Comparison of ENCODE assay signal across 11 cellular contexts in the genomic region with DNA sequence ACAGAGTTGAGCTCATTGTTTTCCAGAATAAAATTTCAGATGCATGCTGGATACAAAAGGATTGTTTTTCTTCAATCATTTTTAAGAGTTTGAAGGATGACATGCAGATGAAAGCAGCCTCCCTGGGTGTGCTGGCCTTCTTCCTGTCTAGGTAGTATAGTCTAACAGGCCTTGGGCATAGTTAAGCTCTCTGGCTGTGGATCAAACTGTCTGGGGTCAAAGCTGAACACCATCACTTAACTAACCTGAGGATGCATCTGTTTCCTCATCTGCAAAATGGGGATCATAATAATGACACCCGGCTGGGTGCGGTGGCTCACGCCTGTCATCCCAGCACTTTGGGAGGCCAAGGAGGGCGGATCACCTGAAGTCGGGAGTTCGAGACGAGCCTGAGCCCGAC. TPM values are rescaled to one million over a fixed set of nuclear protein-coding genes. Genes with fewer than 3 reads are reported as not detected.
DNase-seq lines count a peak whose midpoint lies in the region; ATAC-seq and TF ChIP-seq lines count a peak whose summit lies in the region.
"Had no signal": no experiment of that assay in that cellular context is flagged by ENCODE, and none has a peak within 500 bp of the region (broad histone marks: within the 10 kb centered on the region; RNA-seq: fewer than 3 reads in every experiment).

No MANE protein-coding gene starts in this region.

- DNase-seq in left ventricle myocardium inferior (no peak), left cardiac atrium (no peak), lower lobe of right lung (no peak), vagina (ENCODE audit: extremely low spot score in 2 of 2) (no peak), inferior parietal cortex (ENCODE audit: extremely low spot score) (no peak), NCI-H748 (lab: John Stamatoyannopoulos, UW; ENCODE audit: unreplicated experiment) (no peak)
- DNase-seq: activated CD4-positive, alpha-beta memory T cell treated with anti-CD3 and anti-CD28 coated beads for 36 hours; effector memory CD8-positive, alpha-beta T cell; NCI-H1930 had no signal

- no peaks in the 10 kb centered on the region for H3K27me3 ChIP-seq in left ventricle myocardium inferior (ENCODE audit: low read depth)
- H3K27me3 ChIP-seq in lower lobe of right lung (ENCODE audit: low read depth) = no peaks in the 10 kb centered on the region
- H3K27me3 ChIP-seq in vagina = no peaks in the 10 kb centered on the region

- TF ChIP-seq CTCF in left ventricle myocardium inferior (IDR thresholded peaks at IDR 0.05; ENCODE audit: borderline replicate concordance) (no peak), lower lobe of right lung (IDR thresholded peaks at IDR 0.05) (no peak), vagina (IDR thresholded peaks at IDR 0.05) (no peak)

- H3K4me3 ChIP-seq in left ventricle myocardium inferior = no peak overlapping the region
- H3K4me3 ChIP-seq in lower lobe of right lung = no peak overlapping the region
- H3K4me3 ChIP-seq in vagina = no peak overlapping the region
- H3K4me3 ChIP-seq: thoracic aorta had no signal

- H3K9me3 ChIP-seq in left ventricle myocardium inferior (replicated peaks) = no peaks in the 10 kb centered on the region
- no peaks in the 10 kb centered on the region for H3K9me3 ChIP-seq in lower lobe of right lung
- H3K9me3 ChIP-seq in vagina = no peaks in the 10 kb centered on the region
- H3K9me3 ChIP-seq: thoracic aorta had no signal

- TF ChIP-seq POLR2A in vagina (IDR thresholded peaks at IDR 0.05) = no peak

- intact Hi-C loops in left ventricle myocardium inferior (cut with micrococcal nuclease) (no loop called here), left cardiac atrium (cut with DNase I) (no loop called here), lower lobe of right lung (cut with DNase I) (no loop called here), vagina (cut with DNase I) (no loop called here)

- H3K4me1 ChIP-seq in left ventricle myocardium inferior (peaks cover 52% of the 10 kb centered on the region), lower lobe of right lung (peaks cover 34% of the 10 kb centered on the region), vagina (peaks cover 20% of the 10 kb centered on the region)

- ATAC-seq in left cardiac atrium = no peak
- no peak for ATAC-seq in lower lobe of right lung
- ATAC-seq: effector memory CD8-positive, alpha-beta T cell had no signal

- no peaks in the 10 kb centered on the region for H3K36me3 ChIP-seq in left ventricle myocardium inferior
- no peaks in the 10 kb centered on the region for H3K36me3 ChIP-seq in lower lobe of right lung
- no peaks in the 10 kb centered on the region for H3K36me3 ChIP-seq in vagina
- H3K36me3 ChIP-seq: thoracic aorta had no signal

- H3K27ac ChIP-seq in left ventricle myocardium inferior (replicated peaks) (peak overlapping the region; percentile 84), lower lobe of right lung (peak overlapping the region; percentile 60), vagina (peak overlapping the region; percentile 63)

RNA-seq across cellular contexts. Expression of a gene that starts 6.0 kb away (rescaled TPM):
- total RNA-seq in left ventricle myocardium inferior (25.1 TPM), left cardiac atrium (10 to 100 TPM; 23.1 to 38.9 TPM), lower lobe of right lung (48.5 TPM), vagina (36.1 TPM)
- total RNA-seq: activated CD4-positive, alpha-beta memory T cell treated with anti-CD3 and anti-CD28 coated beads for 36 hours had no signal

RNA-seq across cellular contexts. Expression of a gene that starts 9.4 kb away (rescaled TPM):
- total RNA-seq in left ventricle myocardium inferior (not detected), left cardiac atrium (not detected), lower lobe of right lung (19.1 TPM), vagina (2.2 TPM)
- total RNA-seq: activated CD4-positive, alpha-beta memory T cell treated with anti-CD3 and anti-CD28 coated beads for 36 hours; pulmonary artery endothelial cell; thoracic aorta had no signal

RNA-seq across cellular contexts. Expression of a gene that starts 25.0 kb away (rescaled TPM):
- total RNA-seq in left ventricle myocardium inferior (not detected), left cardiac atrium (under 1 TPM; 0.41 to 0.65 TPM), lower lobe of right lung (197 TPM), vagina (1.2 TPM)
- total RNA-seq: pulmonary artery endothelial cell had no signal

RNA-seq across cellular contexts. Expression of a gene that starts 42.9 kb away (rescaled TPM):
- total RNA-seq in left ventricle myocardium inferior (0.82 TPM), left cardiac atrium (under 1 TPM; 0.44 to 0.65 TPM), lower lobe of right lung (0.65 TPM), vagina (not detected)
- total RNA-seq: activated CD4-positive, alpha-beta memory T cell treated with anti-CD3 and anti-CD28 coated beads for 36 hours; pulmonary artery endothelial cell; thoracic aorta had no signal

Comparison
In these comparisons a context has a peak if more than half of its experiments do, and no peak if none do; other contexts are left out.
1. RNA of a gene that starts 25.0 kb away (total RNA-seq): 197 TPM in lower lobe of right lung (single experiment); 1.2 TPM in vagina (single experiment), 0.41 to 0.65 TPM in left cardiac atrium and not detected in left ventricle myocardium inferior (single experiment); every median in the first group is over 10 times any median in the second.
2. Peak in every context shown above with its lines, with median percentiles within 50 percentile points of each other: H3K27ac ChIP-seq.